Comparison of ENCODE assay signal across 1 cellular context in genomic region chr3:125374501-125374995, GRCh38.
TF ChIP-seq lines count a peak whose summit lies in the region.

No MANE protein-coding gene starts in this region.

TF ChIP-seq in HEK293, 187 proteins besides CTCF, POLR2A, EP300 and RAD21 (continued from another document):
- TF ChIP-seq ZNF18 (tag by site-specific recombination; IDR thresholded peaks at IDR 0.05) (no peak), ZBTB44 (tag by site-specific recombination; IDR thresholded peaks at IDR 0.05) (no peak), ZNF114 (tag by site-specific recombination; IDR thresholded peaks at IDR 0.05) (no peak), ZBTB49 (tag by site-specific recombination; IDR thresholded peaks at IDR 0.05; ENCODE audit: low read depth) (no peak), ZNF398 (tag by site-specific recombination; IDR thresholded peaks at IDR 0.05) (peak; percentile 49), ZNF544 (tag by site-specific recombination; IDR thresholded peaks at IDR 0.05) (no peak), GFI1B (tag by site-specific recombination; IDR thresholded peaks at IDR 0.05) (no peak), RBAK (tag by site-specific recombination; IDR thresholded peaks at IDR 0.05) (no peak), ZNF830 (tag by site-specific recombination; IDR thresholded peaks at IDR 0.05; ENCODE audit: low read depth) (no peak), ZNF366 (tag by site-specific recombination; conservative IDR thresholded peaks at IDR 0.05) (no peak; the same call in 1 of the 2 replicates), ZNF513 (tag by site-specific recombination; IDR thresholded peaks at IDR 0.05) (no peak), ZNF776 (tag by site-specific recombination; IDR thresholded peaks at IDR 0.05; ENCODE audit: borderline replicate concordance) (no peak), ZNF558 (tag by site-specific recombination; IDR thresholded peaks at IDR 0.05) (no peak), ZSCAN4 (tag by site-specific recombination; IDR thresholded peaks at IDR 0.05) (no peak), INSM2 (tag by site-specific recombination; IDR thresholded peaks at IDR 0.05) (0 out of 2 replicates have a peak, but pooled peaks have one; percentile 27), ZNF664 (tag by site-specific recombination; IDR thresholded peaks at IDR 0.05) (no peak), ZNF645 (tag by site-specific recombination; IDR thresholded peaks at IDR 0.05) (no peak), ZNF626 (tag by site-specific recombination; IDR thresholded peaks at IDR 0.05) (no peak), ZXDB (tag by site-specific recombination; IDR thresholded peaks at IDR 0.05) (no peak), ZSCAN5A (tag by site-specific recombination; IDR thresholded peaks at IDR 0.05) (0 out of 2 replicates have a peak, but pooled peaks have one; percentile 41), ZFHX2 (tag by site-specific recombination; conservative IDR thresholded peaks at IDR 0.05) (peak; percentile 95), ZBTB20 (tag by site-specific recombination; IDR thresholded peaks at IDR 0.05) (peak; percentile 38; the same call in 1 of the 2 replicates), HIC1 (tag by site-specific recombination; IDR thresholded peaks at IDR 0.05) (no peak), ZNF488 (tag by site-specific recombination; IDR thresholded peaks at IDR 0.05) (no peak), ZNF514 (tag by site-specific recombination; IDR thresholded peaks at IDR 0.05) (no peak), ZNF510 (tag by site-specific recombination; IDR thresholded peaks at IDR 0.05; ENCODE audit: insufficient replicate concordance) (no peak), ZNF473 (tag by site-specific recombination; IDR thresholded peaks at IDR 0.05) (no peak), ZNF155 (tag by site-specific recombination; IDR thresholded peaks at IDR 0.05) (no peak), PRDM1 (tag by site-specific recombination; IDR thresholded peaks at IDR 0.05) (0 out of 2 replicates have a peak, but pooled peaks have one; percentile 27)
